Comparison of ENCODE assay signal across 24 cellular contexts in genomic region chr16:4241601-4242270, GRCh38. TPM values are rescaled to one million over a fixed set of nuclear protein-coding genes. Genes with fewer than 3 reads are reported as not detected.
A peak's percentile ranks its signal among the peaks of the same experiment; 100 is the strongest.
DNase-seq lines count a peak whose midpoint lies in the region; TF ChIP-seq lines count a peak whose summit lies in the region.
"Had no signal": no experiment of that assay in that cellular context is flagged by ENCODE, and none has a peak within 500 bp of the region (broad histone marks: within the 10 kb centered on the region; RNA-seq: fewer than 3 reads in every experiment).

Gene SRL, minus strand, starts transcription at chr16:4242080. Its CDS starts 13 bp downstream, at chr16:4242067.

- in situ Hi-C loops in brain microvascular endothelial cell (cut with HindIII; ENCODE audit: low pct_ligation_motif_present, low sequenced_read_pairs): no loop called here

- no peaks in the 10 kb centered on the region for H3K9me3 ChIP-seq in skeletal muscle tissue (ENCODE audit: control insufficient read depth in 3 of 3, low read length in 3 of 3)

- peak within 1 kb of the TSS; percentile 96 to 100 (median 98) for H3K9ac ChIP-seq in skeletal muscle tissue (ENCODE audit: low read depth in 1 of 3, low read length in 3 of 3)
- H3K9ac ChIP-seq: KMS-11 had no signal

- H3K27me3 ChIP-seq in skeletal muscle tissue (ENCODE audit: control insufficient read depth in 3 of 3, insufficient read depth in 3 of 3, low read length in 3 of 3): no peaks in the 10 kb centered on the region
- H3K27me3 ChIP-seq in brain microvascular endothelial cell (replicated peaks): no peaks in the 10 kb centered on the region

- peak; percentile 5 for DNase-seq in NCI-H1694 (lab: John Stamatoyannopoulos, UW)
- no peak for DNase-seq in NCI-H1694 treated with DMSO at 0.1 percent for 48 hours (lab: John Stamatoyannopoulos, UW)
- DNase-seq in coronary artery (ENCODE audit: low spot score): no peak
- peak; percentile 56 for DNase-seq in left kidney (ENCODE audit: low read depth, low spot score)
- DNase-seq in brain microvascular endothelial cell: no peak
- DNase-seq in dermis blood vessel endothelial cell: no peak
- no peak for DNase-seq in NOMO-1 (lab: John Stamatoyannopoulos, UW; ENCODE audit: unreplicated experiment in 2 of 2)
- DNase-seq: 8988T; activated CD4-positive, alpha-beta memory T cell treated with anti-CD3 and anti-CD28 coated beads for 36 hours; EL; foreskin melanocyte; MV-4-11; NCI-H2081; stimulated activated CD4-positive, alpha-beta T cell treated with anti-CD3 and anti-CD28 coated beads, Interleukin-2, amount 100 ng/mL, for 24 hours; stimulated activated naive CD8-positive, alpha-beta T cell treated with anti-CD3 and anti-CD28 coated beads, Interleukin-15, amount 100 ng/mL, for 72 hours; T-helper 2 cell; WERI-Rb-1 had no signal

- peaks cover 0 to 9% (median 7%) of the 10 kb centered on the region in 3 donors for H3K36me3 ChIP-seq in skeletal muscle tissue (ENCODE audit: control insufficient read depth in 3 of 3, insufficient read depth in 3 of 3, low read length in 3 of 3)
- H3K36me3 ChIP-seq in brain microvascular endothelial cell (replicated peaks): no peaks in the 10 kb centered on the region
- H3K36me3 ChIP-seq: WERI-Rb-1 had no signal

- peak within 1 kb of the TSS; percentile 64 to 83 for H3K27ac ChIP-seq in coronary artery
- peak within 1 kb of the TSS; percentile 97 for H3K27ac ChIP-seq in skeletal muscle tissue (ENCODE audit: low read depth, low read length)
- H3K27ac ChIP-seq in brain microvascular endothelial cell: no peak within 1 kb of the TSS
- H3K27ac ChIP-seq: epithelial cell of prostate, KMS-11, WERI-Rb-1 had no signal

- H3K4me3 ChIP-seq in coronary artery: peak within 1 kb of the TSS; percentile 56
- peak within 1 kb of the TSS; percentile 83 to 94 (median 86) for H3K4me3 ChIP-seq in skeletal muscle tissue (ENCODE audit: low read length in 3 of 3)
- H3K4me3 ChIP-seq in brain microvascular endothelial cell (ENCODE audit: low read depth, low read length): no peak within 1 kb of the TSS

- H3K4me1 ChIP-seq in skeletal muscle tissue (ENCODE audit: control insufficient read depth in 3 of 3, insufficient read depth in 3 of 3, low read length in 3 of 3): peaks cover 34 to 50% (median 44%) of the 10 kb centered on the region in 3 donors

- TF ChIP-seq CTCF in coronary artery (IDR thresholded peaks at IDR 0.05) (no peak), brain microvascular endothelial cell (IDR thresholded peaks at IDR 0.05; ENCODE audit: low read depth, low read length, missing control alignments) (no peak)

RNA-seq across cellular contexts. Expression of gene SRL, which starts in this region (rescaled TPM):
- total RNA-seq in skeletal muscle tissue: 230 TPM
- 0.37 and 0.51 TPM in 2 replicates for total RNA-seq in dermis blood vessel endothelial cell
- total RNA-seq: activated CD4-positive, alpha-beta memory T cell treated with anti-CD3 and anti-CD28 coated beads for 36 hours; B cell; NCI-H460; OCI-LY7; osteoblast had no signal

Comparison
In these comparisons a context has a peak if more than half of its experiments do, and no peak if none do; other contexts are left out.
1. RNA of gene SRL (total RNA-seq): 230 TPM in skeletal muscle tissue (single experiment); 0.37 to 0.51 TPM in dermis blood vessel endothelial cell; every median in the first group is over 100 times any median in the second.
2. DNase-seq: peak in NCI-H1694 (single experiment) and left kidney (single experiment); none in NCI-H1694 treated with DMSO at 0.1 percent for 48 hours (single experiment), coronary artery (single experiment), brain microvascular endothelial cell (single experiment), dermis blood vessel endothelial cell (single experiment) and NOMO-1 (0 of 2).